In the genomic region with DNA sequence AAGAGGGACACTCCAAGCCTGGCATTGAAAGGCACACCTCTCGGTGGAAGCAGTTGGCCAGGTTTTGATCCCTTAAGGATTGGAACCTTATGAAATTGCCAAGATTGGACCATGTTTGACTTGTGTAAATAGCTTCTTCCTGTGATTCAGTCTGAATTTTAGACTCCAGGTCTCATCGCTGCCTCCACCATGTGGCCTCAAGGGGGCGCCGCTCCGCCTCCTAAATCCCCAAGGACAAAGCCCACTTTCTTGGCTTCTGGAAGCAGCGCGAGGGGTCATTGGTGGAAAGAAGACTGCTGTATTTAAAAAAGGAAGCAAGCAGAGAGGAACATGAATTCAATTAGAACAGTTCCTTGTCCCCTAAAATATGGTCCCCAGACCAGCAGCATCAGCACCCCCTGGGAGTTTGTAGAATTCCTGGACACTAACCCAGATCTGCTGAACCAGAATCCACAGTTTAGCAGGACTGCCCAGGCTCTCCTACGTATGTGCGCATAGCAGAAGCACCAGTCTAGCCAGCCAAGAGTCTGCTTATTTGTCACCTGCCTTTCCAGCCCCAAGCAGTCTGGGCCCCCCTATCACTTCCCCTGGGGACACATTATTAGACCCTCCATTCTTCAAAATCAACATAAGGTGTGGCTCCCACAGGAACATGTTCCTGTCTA, we compare ENCODE assay signal across 8 cellular contexts.
DNase-seq lines count a peak whose midpoint lies in the region; ATAC-seq and TF ChIP-seq lines count a peak whose summit lies in the region.

No MANE protein-coding gene starts in this region.

- H3K79me2 ChIP-seq in Loucy (ENCODE audit: insufficient read depth, low read length): no peaks in the 10 kb centered on the region; the same call in 1 of the 2 replicates

- TF ChIP-seq CTCF in Loucy (conservative IDR thresholded peaks at IDR 0.05; ENCODE audit: low read length): peak; percentile 99
- TF ChIP-seq CTCF in foreskin fibroblast (IDR thresholded peaks at IDR 0.05; ENCODE audit: low read depth, low read length): peak; percentile 81
- TF ChIP-seq CTCF in ovary (IDR thresholded peaks at IDR 0.05): peak; percentile 24 to 53 (median 44)

- no peaks in the 10 kb centered on the region for H3K9me2 ChIP-seq in Loucy (replicated peaks; ENCODE audit: low read depth, low read length)

- H3K4me3 ChIP-seq in Loucy (ENCODE audit: low read length, poor library complexity, severe bottlenecking) (no peak overlapping the region), foreskin fibroblast (ENCODE audit: low read depth in 1 of 2, low read length in 2 of 2) (no peak overlapping the region), ovary (no peak overlapping the region)

- H3K9me3 ChIP-seq in Loucy (ENCODE audit: insufficient read depth, low read depth, low read length) (no peaks in the 10 kb centered on the region), ovary (no peaks in the 10 kb centered on the region)

- WGBS in ovary, 3 donors: 29 to 37% (median 31%) methylated on average over 9 of the region's 9 CpGs

- DNase-seq in NCI-H1436 (lab: John Stamatoyannopoulos, UW) (peak; percentile 43), NCI-H1436 treated with DMSO at 0.1 percent for 48 hours (lab: John Stamatoyannopoulos, UW) (no peak), SKM-1 treated with dmso at 0.1 percent for 144 hours (lab: John Stamatoyannopoulos, UW; ENCODE audit: unreplicated experiment) (peak; percentile 46), foreskin fibroblast (peak; percentile 21 to 69), ovary (peak; percentile 68 to 86 (median 72))

- ATAC-seq in GM18873 (IDR thresholded peaks at IDR 0.05; ENCODE audit: low FRiP score, unreplicated experiment) (no peak), HG02884 (IDR thresholded peaks at IDR 0.05; ENCODE audit: unreplicated experiment) (no peak)

- intact Hi-C loops in ovary (cut with DNase I): loop anchor here in 1 of 4 donors (10.0 kb wide), 1 partner anchor 548 kb away; no protein-coding TSS in a partner anchor

- H2AFZ ChIP-seq in Loucy (ENCODE audit: low read length): peak overlapping the region; percentile 37

- H3K36me3 ChIP-seq in Loucy (ENCODE audit: insufficient read depth, low read length) (no peaks in the 10 kb centered on the region), ovary (no peaks in the 10 kb centered on the region)

- no peak for TF ChIP-seq POLR2A in ovary (IDR thresholded peaks at IDR 0.05)

- peak overlapping the region; percentile 59 for H3K9ac ChIP-seq in Loucy (ENCODE audit: low read depth, low read length, poor library complexity, severe bottlenecking)

- no peaks in the 10 kb centered on the region for H3K27me3 ChIP-seq in Loucy (ENCODE audit: insufficient read depth, low read length, poor library complexity, severe bottlenecking)
- H3K27me3 ChIP-seq in ovary: no peaks in the 10 kb centered on the region

- H3F3A ChIP-seq in Loucy (ENCODE audit: low read depth): peaks cover under 1% of the 10 kb centered on the region; the same call in 1 of the 2 replicates

- H3K4me2 ChIP-seq in Loucy (ENCODE audit: low read depth, low read length, poor library complexity, severe bottlenecking): peak overlapping the region; percentile 15

- no peaks in the 10 kb centered on the region for H4K20me1 ChIP-seq in Loucy (ENCODE audit: insufficient read depth, low read length, poor library complexity, severe bottlenecking)

- no peak for TF ChIP-seq EP300 in ovary (IDR thresholded peaks at IDR 0.05)

- no peak overlapping the region for H3K27ac ChIP-seq in ovary

- H3K4me1 ChIP-seq in Loucy (ENCODE audit: insufficient read depth, low read length, poor library complexity, severe bottlenecking) (peaks cover 50% of the 10 kb centered on the region), ovary (ENCODE audit: insufficient read depth) (peaks cover 34% of the 10 kb centered on the region)

Comparison
In these comparisons a context has a peak if more than half of its experiments do, and no peak if none do; other contexts are left out.
1. CTCF ChIP-seq: peak in every context shown above with its lines; median percentile 99 in Loucy; 81 in foreskin fibroblast; 44 in ovary.